ENCODE assay signal across 2 cellular contexts in the genomic region with DNA sequence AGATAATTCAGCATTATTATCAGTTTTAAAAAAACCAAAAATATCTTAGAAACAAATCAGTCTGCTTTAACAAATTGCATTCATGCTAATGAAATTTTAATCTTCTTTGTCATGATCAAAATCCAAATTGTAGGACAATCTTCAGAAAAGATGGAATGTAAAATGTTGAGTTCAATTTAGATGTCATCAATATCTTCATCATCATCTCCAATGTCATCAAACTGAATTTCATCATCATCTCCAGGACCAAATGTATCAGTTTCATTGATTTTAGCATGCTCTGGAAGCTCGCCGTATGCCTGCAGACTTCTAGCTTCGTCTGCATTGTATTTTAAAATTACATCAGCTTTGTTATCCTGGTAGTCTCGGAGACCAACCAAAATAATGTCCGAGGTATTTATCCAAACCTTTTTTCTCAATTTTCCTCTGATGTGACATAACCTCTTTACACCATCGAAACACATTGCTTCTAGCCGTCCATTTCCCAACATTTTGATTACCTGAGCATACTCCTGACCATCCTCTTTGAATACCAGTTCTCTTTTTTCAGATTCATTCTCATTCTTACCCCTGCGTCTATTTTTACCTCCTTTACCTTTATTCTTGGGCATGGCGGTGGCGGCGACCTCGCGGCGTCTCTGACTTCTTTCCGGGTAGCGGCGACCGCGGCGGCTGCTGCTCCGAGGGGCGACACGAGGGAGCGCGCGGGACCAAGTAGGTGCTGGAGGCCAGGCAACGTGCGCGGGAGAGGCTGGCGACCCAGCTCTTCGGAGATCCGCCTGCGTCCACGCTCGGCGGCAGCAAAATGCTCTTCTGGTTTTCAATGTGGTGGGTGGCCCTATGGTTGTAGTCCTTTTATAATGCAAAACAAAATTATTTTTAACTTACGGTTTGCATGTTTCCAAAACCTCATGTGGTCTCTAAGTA. TPM values are rescaled to one million over a fixed set of nuclear protein-coding genes. Genes with fewer than 3 reads are reported as not detected.
"Had no signal": no experiment of that assay in that cellular context is flagged by ENCODE, and none has a peak within 500 bp of the region (broad histone marks: within the 10 kb centered on the region; RNA-seq: fewer than 3 reads in every experiment).

No MANE protein-coding gene starts in this region.

RNA-seq across cellular contexts. Expression of a gene that starts 19.0 kb away (rescaled TPM):
- total RNA-seq: right atrium auricular region had no signal
- polyA plus RNA-seq: fibroblast of lung had no signal

RNA-seq across cellular contexts. Expression of a gene that starts 54.6 kb away (rescaled TPM):
- total RNA-seq: right atrium auricular region had no signal
- polyA plus RNA-seq: fibroblast of lung had no signal
